Comparison of ENCODE assay signal across 1 cellular context in genomic region chr5:138331449-138332368, GRCh38.
TF ChIP-seq lines count a peak whose summit lies in the region.

Gene CDC25C (minus strand): TSS chr5:138331804. CDS start chr5:138331180, 624 bp downstream.

TF ChIP-seq in K562, 482 proteins besides CTCF, POLR2A, EP300 and RAD21 (continued from another document and continues in another):
- TF ChIP-seq IRF2 (CRISPR knock-in tag; IDR thresholded peaks at IDR 0.05) (no peak), ARID4B (CRISPR knock-in tag; IDR thresholded peaks at IDR 0.05) (peak; percentile 76), OTX1 (CRISPR knock-in tag; IDR thresholded peaks at IDR 0.05) (0 out of 2 replicates have a peak, but pooled peaks have one; percentile 15), NBN (IDR thresholded peaks at IDR 0.05; ENCODE audit: low read depth) (peak; percentile 24; the same call in 1 of the 2 replicates), ZBTB33 (CRISPR knock-in tag; IDR thresholded peaks at IDR 0.05) (no peak), KLF6 (CRISPR knock-in tag; IDR thresholded peaks at IDR 0.05; ENCODE audit: borderline replicate concordance) (no peak), SLC30A9 (CRISPR knock-in tag; IDR thresholded peaks at IDR 0.05) (no peak), ARID2 (IDR thresholded peaks at IDR 0.05) (no peak), TEAD2 (tag; IDR thresholded peaks at IDR 0.05) (no peak), TCF3 (CRISPR knock-in tag; IDR thresholded peaks at IDR 0.05) (no peak), ZNF586 (CRISPR knock-in tag; conservative IDR thresholded peaks at IDR 0.05) (no peak), ZNF274 (IDR thresholded peaks at IDR 0.05; ENCODE audit: borderline replicate concordance, low read depth, low read length) (no peak), CREB5 (CRISPR knock-in tag; IDR thresholded peaks at IDR 0.05) (no peak), SOX6 (IDR thresholded peaks at IDR 0.05) (no peak), HMGXB4 (CRISPR knock-in tag; IDR thresholded peaks at IDR 0.05) (no peak), FOXJ2 (tag; IDR thresholded peaks at IDR 0.05) (peak; percentile 35; the same call in 1 of the 2 replicates), COPS2 (conservative IDR thresholded peaks at IDR 0.05) (no peak), NFE2L1 (tag; IDR thresholded peaks at IDR 0.05; ENCODE audit: borderline replicate concordance, low read depth) (no peak), MGA (IDR thresholded peaks at IDR 0.05) (peak; percentile 57; the same call in 1 of the 2 replicates), ID3 (CRISPR knock-in tag; IDR thresholded peaks at IDR 0.05) (no peak), ID3 (tag; IDR thresholded peaks at IDR 0.05) (peak; percentile 71; the same call in 1 of the 2 replicates), FOXA3 (CRISPR knock-in tag; conservative IDR thresholded peaks at IDR 0.05 in 1 of 2, IDR thresholded peaks at IDR 0.05 in 1 of 2) (no peak; a peak in 1 of 4 replicates), DMBX1 (CRISPR knock-in tag; IDR thresholded peaks at IDR 0.05; ENCODE audit: borderline replicate concordance) (0 out of 2 replicates have a peak, but pooled peaks have one; percentile 22), TAF7 (tag; IDR thresholded peaks at IDR 0.05) (0 out of 2 replicates have a peak, but pooled peaks have one; percentile 62), SNAPC5 (CRISPR knock-in tag; IDR thresholded peaks at IDR 0.05) (no peak), ESRRA (IDR thresholded peaks at IDR 0.05; ENCODE audit: borderline replicate concordance, low read depth) (no peak), GTF2E2 (tag; IDR thresholded peaks at IDR 0.05) (no peak), SPI1 (IDR thresholded peaks at IDR 0.05; ENCODE audit: borderline replicate concordance, low read depth, low read length) (no peak), ZNF165 (CRISPR knock-in tag; IDR thresholded peaks at IDR 0.05; ENCODE audit: borderline replicate concordance) (no peak), ZBTB7A (IDR thresholded peaks at IDR 0.05; ENCODE audit: borderline replicate concordance, control insufficient read depth, low read depth, low read length) (0 out of 2 replicates have a peak, but pooled peaks have one; percentile 37), NR0B1 (IDR thresholded peaks at IDR 0.05; ENCODE audit: partially characterized antibody) (no peak), MAZ (CRISPR knock-in tag; conservative IDR thresholded peaks at IDR 0.05 in 1 of 2, IDR thresholded peaks at IDR 0.05 in 1 of 2) (peak; percentile 26 to 57; a peak in 1 of 4 replicates), CGGBP1 (CRISPR knock-in tag; IDR thresholded peaks at IDR 0.05) (0 out of 2 replicates have a peak, but pooled peaks have one; percentile 40)
